22 cellular contexts compared by ENCODE assay signal in the genomic region with DNA sequence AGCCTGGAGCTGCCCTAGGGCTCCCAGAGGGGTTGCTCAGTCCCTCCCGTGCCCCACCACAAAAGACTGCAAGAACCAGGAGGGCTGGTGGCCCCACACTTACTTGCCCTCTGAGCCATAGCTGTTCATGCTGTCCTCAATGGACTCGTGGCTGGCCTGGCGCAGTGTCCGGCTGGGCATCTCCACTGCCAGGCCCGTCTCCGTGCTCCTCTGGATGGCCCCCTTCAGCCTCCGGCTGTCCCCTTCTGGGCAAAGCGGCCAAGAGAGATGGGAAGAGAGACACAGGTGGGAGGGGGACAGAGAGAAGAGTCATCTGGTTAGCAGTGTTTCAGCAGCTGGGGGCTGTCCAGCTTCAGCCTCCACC. TPM values are rescaled to one million over a fixed set of nuclear protein-coding genes. Genes with fewer than 3 reads are reported as not detected.
"Had no signal": no experiment of that assay in that cellular context is flagged by ENCODE, and none has a peak within 500 bp of the region (broad histone marks: within the 10 kb centered on the region; RNA-seq: fewer than 3 reads in every experiment).

No MANE protein-coding gene starts in this region.

- DNase-seq: Kasumi-1, MM.1S, NCI-H1092 treated with DMSO at 0.1 percent for 48 hours, NCI-H1436, NCI-H187, NCI-H2029, NCI-H2081 treated with DMSO at 0.1 percent for 48 hours, NCI-H2171, NCI-H226, NCI-H446, NCI-H510A, NCI-H524 treated with DMSO at 0.1 percent for 48 hours, NCI-H774, SHP77 treated with DMSO at 0.1 percent for 48 hours, SJCRH30 had no signal

- H3K4me3 ChIP-seq: K562, SJCRH30 had no signal

- H3K27ac ChIP-seq: KMS-11, RWPE1, SJCRH30 had no signal

- H3K9me3 ChIP-seq: SJCRH30 had no signal

- H3K36me3 ChIP-seq: SJCRH30 had no signal

- H3K4me1 ChIP-seq: SJCRH30 had no signal

- ATAC-seq: HepG2, K562, Right ventricle myocardium inferior, SK-N-SH treated with all-trans-retinoic acid at 6 μM for 48 hours had no signal

- H3K4me2 ChIP-seq: KMS-11 had no signal

- H3K9ac ChIP-seq: KMS-11 had no signal

RNA-seq across cellular contexts. Expression of a gene that starts 25.5 kb away (rescaled TPM):
- polyA plus RNA-seq: IgD-negative memory B cell had no signal

RNA-seq across cellular contexts. Expression of a gene that starts 39.2 kb away (rescaled TPM):
- polyA plus RNA-seq: IgD-negative memory B cell had no signal

RNA-seq across cellular contexts. Expression of a gene that starts 56.0 kb away (rescaled TPM):
- polyA plus RNA-seq: IgD-negative memory B cell, K562 had no signal
